In genomic region chr3:169149349-169149890, GRCh38 we compare ENCODE assay signal across 8 cellular contexts.
DNase-seq lines count a peak whose midpoint lies in the region; ATAC-seq and TF ChIP-seq lines count a peak whose summit lies in the region.

No MANE protein-coding gene starts in this region.

- intact Hi-C loops in CD8-positive, alpha-beta T cell (cut with DNase I, micrococcal nuclease) = loop anchor here (5.0 to 10.0 kb wide), 3 partner anchors 518 to 598 kb away; no protein-coding TSS in a partner anchor

- DNase-seq in CD8-positive, alpha-beta T cell = peak; percentile 18 to 69 (median 47)
- DNase-seq in NCI-H748 treated with DMSO at 0.1 percent for 48 hours (lab: John Stamatoyannopoulos, UW) = peak; percentile 77
- peak; percentile 81 for DNase-seq in activated CD8-positive, alpha-beta T cell treated with anti-CD3 and anti-CD28 coated beads, Interleukin-2, amount 10 ng/mL, durations not matched to agents 7 days and 5 days
- DNase-seq in stimulated activated CD8-positive, alpha-beta memory T cell treated with anti-CD3 and anti-CD28 coated beads, Interleukin-15, amount 100 ng/mL, for 24 hours (ENCODE audit: low read depth) = peak; percentile 43

- H3K27ac Mint-ChIP-seq in CD8-positive, alpha-beta T cell = no peak overlapping the region
- no peak overlapping the region for H3K27ac Mint-ChIP-seq in activated CD8-positive, alpha-beta T cell treated with anti-CD3 and anti-CD28 coated beads, Interleukin-2, amount 10 ng/mL, durations not matched to agents 7 days and 5 days

- no peak overlapping the region for H3K27ac ChIP-seq in CD8-positive, alpha-beta T cell (ENCODE audit: low read depth, low read length)
- peak overlapping the region; percentile 20 for H3K27ac ChIP-seq in mesodermal cell (ENCODE audit: low read depth, low read length, severe bottlenecking)

- 0 to 2% methylated on average over 18 to 25 of the region's 30 CpGs for WGBS in mesodermal cell (ENCODE audit: insufficient coverage in 2 of 2), 2 experiments

- H3K36me3 ChIP-seq in CD8-positive, alpha-beta T cell (ENCODE audit: insufficient read depth, low read length) = no peaks in the 10 kb centered on the region
- H3K36me3 ChIP-seq in endocrine pancreas (ENCODE audit: control insufficient read depth, insufficient read depth, low read length) = no peaks in the 10 kb centered on the region
- no peaks in the 10 kb centered on the region for H3K36me3 ChIP-seq in mesodermal cell (ENCODE audit: control insufficient read depth, insufficient read depth, low read length)

- H3K27me3 Mint-ChIP-seq in CD8-positive, alpha-beta T cell (ENCODE audit: low read depth) = peaks cover 69% of the 10 kb centered on the region
- H3K27me3 Mint-ChIP-seq in activated CD8-positive, alpha-beta T cell treated with anti-CD3 and anti-CD28 coated beads, Interleukin-2, amount 10 ng/mL, durations not matched to agents 7 days and 5 days (ENCODE audit: low read depth) = peaks cover 64% of the 10 kb centered on the region

- H3K4me3 Mint-ChIP-seq in CD8-positive, alpha-beta T cell = peak overlapping the region; percentile 29
- no peak overlapping the region for H3K4me3 Mint-ChIP-seq in activated CD8-positive, alpha-beta T cell treated with anti-CD3 and anti-CD28 coated beads, Interleukin-2, amount 10 ng/mL, durations not matched to agents 7 days and 5 days

- no peak overlapping the region for H3K9ac ChIP-seq in endocrine pancreas (ENCODE audit: control insufficient read depth, insufficient read depth, low read length)

- TF ChIP-seq CTCF in CD8-positive, alpha-beta T cell (IDR thresholded peaks at IDR 0.05) = peak; percentile 43

- no peaks in the 10 kb centered on the region for H3K36me3 Mint-ChIP-seq in CD8-positive, alpha-beta T cell
- H3K36me3 Mint-ChIP-seq in activated CD8-positive, alpha-beta T cell treated with anti-CD3 and anti-CD28 coated beads, Interleukin-2, amount 10 ng/mL, durations not matched to agents 7 days and 5 days (ENCODE audit: low read depth) = peaks cover 2% of the 10 kb centered on the region

- no peaks in the 10 kb centered on the region for H3K9me3 ChIP-seq in CD8-positive, alpha-beta T cell (ENCODE audit: low read length)
- H3K9me3 ChIP-seq in endocrine pancreas (ENCODE audit: control insufficient read depth, low read length) (no peaks in the 10 kb centered on the region), mesodermal cell (ENCODE audit: control insufficient read depth, low read length) (no peaks in the 10 kb centered on the region)

- ATAC-seq in CD8-positive, alpha-beta T cell = peak; percentile 95
- peak; percentile 97 for ATAC-seq in GM19467 (IDR thresholded peaks at IDR 0.05; ENCODE audit: unreplicated experiment)
- peak; percentile 61 for ATAC-seq in HG03575 (IDR thresholded peaks at IDR 0.05; ENCODE audit: extremely low read depth, insufficient number of reproducible peaks, low FRiP score, unreplicated experiment)
- ATAC-seq in activated CD8-positive, alpha-beta T cell treated with anti-CD3 and anti-CD28 coated beads, Interleukin-2, amount 10 ng/mL, durations not matched to agents 7 days and 5 days = peak; percentile 96

- H3K27me3 ChIP-seq in CD8-positive, alpha-beta T cell (ENCODE audit: insufficient read depth, low read length) = peaks cover 27% of the 10 kb centered on the region
- peaks cover 14% of the 10 kb centered on the region for H3K27me3 ChIP-seq in endocrine pancreas (ENCODE audit: control insufficient read depth, insufficient read depth, low read length)

- CTCF ChIA-PET in CD8-positive, alpha-beta T cell (lab: Charles Lee) = interaction anchor here (1.2 to 1.7 kb wide), 2 partner anchors 19 to 22 kb away, joined by 4 to 5 read pairs; no protein-coding TSS in a partner anchor
- CTCF ChIA-PET in activated CD8-positive, alpha-beta T cell treated with anti-CD3 and anti-CD28 coated beads, Interleukin-2, amount 10 ng/mL, durations not matched to agents 7 days and 5 days (lab: Charles Lee) = interaction anchor here (0.7 to 6.2 kb wide), 15 partner anchors 10 to 519 kb away, joined by 3 to 57 read pairs (median 5); partner anchors contain the start of gene MECOM

- no peak overlapping the region for H3K4me3 ChIP-seq in CD8-positive, alpha-beta T cell (ENCODE audit: low read depth, low read length)
- H3K4me3 ChIP-seq in endocrine pancreas (ENCODE audit: control insufficient read depth, insufficient read depth, low read length) (peak overlapping the region; percentile 58), mesodermal cell (ENCODE audit: extremely low read depth, insufficient read depth, low read length, poor library complexity, severe bottlenecking) (peak overlapping the region; percentile 21)

- H3K4me1 Mint-ChIP-seq in CD8-positive, alpha-beta T cell (ENCODE audit: low read depth) = peaks cover 25% of the 10 kb centered on the region
- H3K4me1 Mint-ChIP-seq in activated CD8-positive, alpha-beta T cell treated with anti-CD3 and anti-CD28 coated beads, Interleukin-2, amount 10 ng/mL, durations not matched to agents 7 days and 5 days (ENCODE audit: low read depth) = peaks cover 23% of the 10 kb centered on the region

- H3K9me3 Mint-ChIP-seq in CD8-positive, alpha-beta T cell = no peaks in the 10 kb centered on the region
- H3K9me3 Mint-ChIP-seq in activated CD8-positive, alpha-beta T cell treated with anti-CD3 and anti-CD28 coated beads, Interleukin-2, amount 10 ng/mL, durations not matched to agents 7 days and 5 days (ENCODE audit: insufficient read depth) = no peaks in the 10 kb centered on the region

- peaks cover 23% of the 10 kb centered on the region for H3K4me1 ChIP-seq in CD8-positive, alpha-beta T cell (ENCODE audit: insufficient read depth, low read length)
- no peaks in the 10 kb centered on the region for H3K4me1 ChIP-seq in endocrine pancreas (ENCODE audit: control insufficient read depth, insufficient read depth, low read length)
- H3K4me1 ChIP-seq in mesodermal cell (ENCODE audit: control insufficient read depth, insufficient read depth, low read length, poor library complexity, severe bottlenecking) = peaks cover 16% of the 10 kb centered on the region

- POLR2A ChIA-PET in CD8-positive, alpha-beta T cell (lab: Charles Lee) = no interaction called here
- POLR2A ChIA-PET in activated CD8-positive, alpha-beta T cell treated with anti-CD3 and anti-CD28 coated beads, Interleukin-2, amount 10 ng/mL, durations not matched to agents 7 days and 5 days (lab: Charles Lee) = no interaction called here
